1 cellular context compared by ENCODE assay signal in the genomic region with DNA sequence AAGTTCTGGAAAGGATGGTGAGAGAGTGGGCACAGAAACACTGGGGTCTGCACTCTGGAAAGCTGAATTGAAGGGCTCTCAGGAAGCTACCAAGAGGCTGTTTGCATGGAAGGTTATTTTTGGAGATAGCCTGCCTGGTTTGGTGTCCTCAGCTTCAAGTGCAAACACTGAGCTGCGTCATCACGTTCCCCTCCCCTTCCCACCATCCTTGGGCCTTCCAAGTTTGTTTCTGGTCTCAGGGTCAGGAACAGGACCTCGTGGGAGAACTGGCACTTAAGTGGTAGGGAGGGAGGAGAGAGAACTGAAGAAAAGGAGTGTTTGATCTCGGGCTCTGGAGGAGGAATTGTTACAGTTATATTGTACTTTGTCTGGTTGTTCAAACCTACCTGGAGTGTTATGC.
TF ChIP-seq lines count a peak whose summit lies in the region.

No MANE protein-coding gene starts in this region.

TF ChIP-seq in endothelial cell of umbilical vein, 7 proteins besides CTCF, POLR2A, EP300 and RAD21:
- no peak for TF ChIP-seq FOS (IDR thresholded peaks at IDR 0.05; ENCODE audit: borderline replicate concordance, insufficient read depth, low read length)
- no peak for TF ChIP-seq GATA2 (IDR thresholded peaks at IDR 0.05; ENCODE audit: insufficient read depth, insufficient read length, low read depth, low read length)
- TF ChIP-seq JUN (IDR thresholded peaks at IDR 0.05; ENCODE audit: borderline replicate concordance, insufficient read depth, insufficient read length, low read depth), result no peak
- no peak for TF ChIP-seq EZH2 (IDR thresholded peaks at IDR 0.05; ENCODE audit: borderline replicate concordance, low read depth, low read length, severe bottlenecking)
- TF ChIP-seq POLR2AphosphoS5 (IDR thresholded peaks at IDR 0.05; ENCODE audit: insufficient read depth, low read depth, low read length), result no peak
- TF ChIP-seq MYC (IDR thresholded peaks at IDR 0.05; ENCODE audit: low read depth, low read length), result no peak
- TF ChIP-seq, protein P1, sequence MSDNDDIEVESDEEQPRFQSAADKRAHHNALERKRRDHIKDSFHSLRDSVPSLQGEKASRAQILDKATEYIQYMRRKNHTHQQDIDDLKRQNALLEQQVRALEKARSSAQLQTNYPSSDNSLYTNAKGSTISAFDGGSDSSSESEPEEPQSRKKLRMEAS (IDR thresholded peaks at IDR 0.05; ENCODE audit: insufficient read depth, insufficient read length), result no peak
TF ChIP-seq in endothelial cell of umbilical vein: peak in this region for 0.
